In genomic region chr4:102780476-102781144, GRCh38 we compare ENCODE assay signal across 1 cellular context.
TF ChIP-seq lines count a peak whose summit lies in the region.

No MANE protein-coding gene starts in this region.

TF ChIP-seq in K562, 482 proteins besides CTCF, POLR2A, EP300 and RAD21 (continued from another document):
- TF ChIP-seq, protein P1, sequence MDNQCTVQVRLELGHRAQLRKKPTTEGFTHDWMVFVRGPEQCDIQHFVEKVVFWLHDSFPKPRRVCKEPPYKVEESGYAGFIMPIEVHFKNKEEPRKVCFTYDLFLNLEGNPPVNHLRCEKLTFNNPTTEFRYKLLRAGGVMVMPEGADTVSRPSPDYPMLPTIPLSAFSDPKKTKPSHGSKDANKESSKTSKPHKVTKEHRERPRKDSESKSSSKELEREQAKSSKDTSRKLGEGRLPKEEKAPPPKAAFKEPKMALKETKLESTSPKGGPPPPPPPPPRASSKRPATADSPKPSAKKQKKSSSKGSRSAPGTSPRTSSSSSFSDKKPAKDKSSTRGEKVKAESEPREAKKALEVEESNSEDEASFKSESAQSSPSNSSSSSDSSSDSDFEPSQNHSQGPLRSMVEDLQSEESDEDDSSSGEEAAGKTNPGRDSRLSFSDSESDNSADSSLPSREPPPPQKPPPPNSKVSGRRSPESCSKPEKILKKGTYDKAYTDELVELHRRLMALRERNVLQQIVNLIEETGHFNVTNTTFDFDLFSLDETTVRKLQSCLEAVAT (IDR thresholded peaks at IDR 0.05), result no peak
- TF ChIP-seq CXXC5 (CRISPR knock-in tag; IDR thresholded peaks at IDR 0.05) (no peak), PYGO2 (tag; IDR thresholded peaks at IDR 0.05) (no peak), KDM4B (IDR thresholded peaks at IDR 0.05; ENCODE audit: borderline replicate concordance in 2 of 2, low read depth in 1 of 2) (no peak)
TF ChIP-seq in K562: peak in this region for 39.
